17 cellular contexts compared by ENCODE assay signal in genomic region chrX:50168305-50168704, GRCh38. TPM values are rescaled to one million over a fixed set of nuclear protein-coding genes. Genes with fewer than 3 reads are reported as not detected.
DNase-seq lines count a peak whose midpoint lies in the region; ATAC-seq and TF ChIP-seq lines count a peak whose summit lies in the region.
"Had no signal": no experiment of that assay in that cellular context is flagged by ENCODE, and none has a peak within 500 bp of the region (broad histone marks: within the 10 kb centered on the region; RNA-seq: fewer than 3 reads in every experiment).

No MANE protein-coding gene starts in this region.

- H3K14ac ChIP-seq in trophoblast cell (ENCODE audit: low read length), result no peak overlapping the region

- no peak overlapping the region for H2BK5ac ChIP-seq in trophoblast cell (ENCODE audit: low read depth, low read length, poor library complexity)

- H3K27me3 Mint-ChIP-seq in activated CD4-positive, alpha-beta T cell treated with anti-CD3 and anti-CD28 coated beads for 36 hours, result no peaks in the 10 kb centered on the region
- peaks cover 0 to 1% of the 10 kb centered on the region in 2 donors for H3K27me3 Mint-ChIP-seq in CD4-positive, alpha-beta memory T cell
- H3K27me3 Mint-ChIP-seq: activated B cell treated with CpG ODN at 0.5 μM for 24 hours had no signal

- H3K4me2 ChIP-seq in hepatocyte (no peak overlapping the region), trophoblast cell (ENCODE audit: low read length) (no peak overlapping the region)

- H3K4me3 Mint-ChIP-seq in activated CD4-positive, alpha-beta T cell treated with anti-CD3 and anti-CD28 coated beads for 36 hours, result no peak overlapping the region
- no peak overlapping the region for H3K4me3 Mint-ChIP-seq in CD4-positive, alpha-beta memory T cell
- H3K4me3 Mint-ChIP-seq: activated B cell treated with CpG ODN at 0.5 μM for 24 hours had no signal

- H3K23ac ChIP-seq in trophoblast cell (ENCODE audit: low read length), result no peak overlapping the region

- H3K4me1 Mint-ChIP-seq in activated CD4-positive, alpha-beta T cell treated with anti-CD3 and anti-CD28 coated beads for 36 hours, result peaks cover 11% of the 10 kb centered on the region
- H3K4me1 Mint-ChIP-seq in CD4-positive, alpha-beta memory T cell, result peaks cover 0 to 2% (median under 1%) of the 10 kb centered on the region in 4 donors
- H3K4me1 Mint-ChIP-seq: activated B cell treated with CpG ODN at 0.5 μM for 24 hours had no signal

- 76% methylated on average over 6 of the region's 6 CpGs for WGBS in hepatocyte (ENCODE audit: low lambda C conversion rate, missing lambda C conversion rate)
- no CpG with 5 or more reads among the region's 6 CpGs for WGBS in trophoblast cell (ENCODE audit: extremely low coverage, insufficient coverage, insufficient read length)

- no peak overlapping the region for H4K91ac ChIP-seq in trophoblast cell (ENCODE audit: low read depth, low read length)

- CTCF ChIA-PET in activated CD4-positive, alpha-beta T cell treated with anti-CD3 and anti-CD28 coated beads for 36 hours (lab: Charles Lee), result no interaction called here
- CTCF ChIA-PET in CD4-positive, alpha-beta memory T cell (lab: Charles Lee; ENCODE audit: partially characterized antibody), result no interaction called here

- H3K9me3 Mint-ChIP-seq in activated CD4-positive, alpha-beta T cell treated with anti-CD3 and anti-CD28 coated beads for 36 hours (ENCODE audit: low read depth), result no peaks in the 10 kb centered on the region
- H3K9me3 Mint-ChIP-seq in CD4-positive, alpha-beta memory T cell, result peaks cover 0 to 3% (median 0%) of the 10 kb centered on the region in 8 donors
- H3K9me3 Mint-ChIP-seq: activated B cell treated with CpG ODN at 0.5 μM for 24 hours had no signal

- H3K4ac ChIP-seq in trophoblast cell (ENCODE audit: low read depth, low read length), result no peak overlapping the region

- H3K36me3 ChIP-seq in CD4-positive, alpha-beta memory T cell (ENCODE audit: insufficient read depth, low read length), result no peaks in the 10 kb centered on the region
- no peaks in the 10 kb centered on the region for H3K36me3 ChIP-seq in hepatocyte (replicated peaks; ENCODE audit: insufficient read depth, low read depth)
- H3K36me3 ChIP-seq in trophoblast cell (ENCODE audit: control insufficient read depth in 1 of 2, insufficient read depth in 2 of 2, low read length in 2 of 2), result no peaks in the 10 kb centered on the region
- H3K36me3 ChIP-seq: cardiac muscle cell, HAP-1, SJSA1 had no signal

- no peak overlapping the region for H2BK12ac ChIP-seq in trophoblast cell (ENCODE audit: low read length)

- H3K9me3 ChIP-seq in CD4-positive, alpha-beta memory T cell (ENCODE audit: control insufficient read depth in 1 of 2, low read length in 2 of 2), result no peaks in the 10 kb centered on the region
- H3K9me3 ChIP-seq in hepatocyte (ENCODE audit: low read depth) (no peaks in the 10 kb centered on the region), trophoblast cell (ENCODE audit: insufficient read depth, low read depth, low read length) (no peaks in the 10 kb centered on the region)
- H3K9me3 ChIP-seq: Caco-2, HAP-1, SJSA1 had no signal

- H3K9ac ChIP-seq in trophoblast cell (ENCODE audit: low read length), result no peak overlapping the region

- no peak overlapping the region for H4K12ac ChIP-seq in trophoblast cell (ENCODE audit: low read depth, low read length)

- H2AFZ ChIP-seq in hepatocyte, result no peak overlapping the region
- no peak overlapping the region for H2AFZ ChIP-seq in trophoblast cell (ENCODE audit: insufficient read depth, low read length, poor library complexity)

- no peaks in the 10 kb centered on the region for H3K9me2 ChIP-seq in hepatocyte (replicated peaks; ENCODE audit: insufficient read depth)

- no peaks in the 10 kb centered on the region for H3K27me3 ChIP-seq in CD4-positive, alpha-beta memory T cell (ENCODE audit: insufficient read depth, low read length)
- H3K27me3 ChIP-seq in hepatocyte, result no peaks in the 10 kb centered on the region
- H3K27me3 ChIP-seq in trophoblast cell (ENCODE audit: insufficient read depth, low read length), result no peaks in the 10 kb centered on the region
- H3K27me3 ChIP-seq: cardiac muscle cell, SJSA1 had no signal

- no peak overlapping the region for H2BK120ac ChIP-seq in trophoblast cell (ENCODE audit: insufficient read depth, low read length, poor library complexity)

- H3K79me1 ChIP-seq in trophoblast cell (ENCODE audit: low read length), result no peaks in the 10 kb centered on the region

- no peak overlapping the region for H4K8ac ChIP-seq in trophoblast cell (ENCODE audit: low read depth, low read length)

- H4K20me1 ChIP-seq in hepatocyte (ENCODE audit: insufficient read depth, poor library complexity, severe bottlenecking), result no peaks in the 10 kb centered on the region

- H3K79me2 ChIP-seq in hepatocyte, result no peaks in the 10 kb centered on the region
- H3K79me2 ChIP-seq in trophoblast cell (ENCODE audit: control insufficient read depth, insufficient read depth, low read length, poor library complexity), result no peaks in the 10 kb centered on the region

- no peak for DNase-seq in activated CD4-positive, alpha-beta T cell treated with anti-CD3 and anti-CD28 coated beads for 36 hours
- no peak for DNase-seq in activated CD4-positive, alpha-beta T cell treated with anti-CD3 and anti-CD28 coated beads, Interleukin-2, amount 50 U/mL, for 1 hour
- DNase-seq in fibroblast of pulmonary artery (ENCODE audit: low read depth), result peak; percentile 0
- no peak for DNase-seq in CD4-positive, alpha-beta memory T cell
- DNase-seq in hepatocyte (ENCODE audit: low spot score), result no peak
- DNase-seq in trophoblast cell, result no peak
- DNase-seq: activated B cell treated with CpG ODN at 0.5 μM for 24 hours, Caco-2, NCI-H526 treated with DMSO at 0.1 percent for 48 hours, retina had no signal

- H3K27ac Mint-ChIP-seq in activated CD4-positive, alpha-beta T cell treated with anti-CD3 and anti-CD28 coated beads for 36 hours, result no peak overlapping the region
- no peak overlapping the region for H3K27ac Mint-ChIP-seq in CD4-positive, alpha-beta memory T cell
- H3K27ac Mint-ChIP-seq: activated B cell treated with CpG ODN at 0.5 μM for 24 hours had no signal

- H3K4me1 ChIP-seq in CD4-positive, alpha-beta memory T cell (ENCODE audit: insufficient read depth, low read length), result no peaks in the 10 kb centered on the region
- H3K4me1 ChIP-seq in hepatocyte (ENCODE audit: insufficient read depth) (no peaks in the 10 kb centered on the region), trophoblast cell (ENCODE audit: control insufficient read depth in 1 of 2, insufficient read depth in 2 of 2, low read length in 2 of 2) (no peaks in the 10 kb centered on the region)
- H3K4me1 ChIP-seq: Caco-2, SJSA1 had no signal

- TF ChIP-seq CTCF in fibroblast of pulmonary artery (IDR thresholded peaks at IDR 0.05; ENCODE audit: low read length, missing control alignments), result no peak
- no peak for TF ChIP-seq CTCF in hepatocyte (IDR thresholded peaks at IDR 0.05; ENCODE audit: poor library complexity)

- H2AK5ac ChIP-seq in trophoblast cell (ENCODE audit: low read length), result no peak overlapping the region

- no peak overlapping the region for H3K27ac ChIP-seq in CD4-positive, alpha-beta memory T cell (ENCODE audit: low read depth, low read length)
- no peak overlapping the region for H3K27ac ChIP-seq in hepatocyte
- no peak overlapping the region for H3K27ac ChIP-seq in trophoblast cell (ENCODE audit: low read depth, low read length)
- H3K27ac ChIP-seq: 22Rv1, cardiac muscle cell, SJSA1 had no signal

- intact Hi-C loops in activated CD4-positive, alpha-beta T cell treated with anti-CD3 and anti-CD28 coated beads for 36 hours (cut with DNase I, micrococcal nuclease), result no loop called here
- intact Hi-C loops in CD4-positive, alpha-beta memory T cell (cut with micrococcal nuclease), result no loop called here

- peak; percentile 65 for ATAC-seq in activated CD4-positive, alpha-beta T cell treated with anti-CD3 and anti-CD28 coated beads for 36 hours
- ATAC-seq in GM21825 (IDR thresholded peaks at IDR 0.05; ENCODE audit: unreplicated experiment) (peak; percentile 29), HG03520 (IDR thresholded peaks at IDR 0.05; ENCODE audit: unreplicated experiment) (peak; percentile 48)

- no peaks in the 10 kb centered on the region for H3K36me3 Mint-ChIP-seq in activated CD4-positive, alpha-beta T cell treated with anti-CD3 and anti-CD28 coated beads for 36 hours (ENCODE audit: low read depth)
- H3K36me3 Mint-ChIP-seq in CD4-positive, alpha-beta memory T cell, result no peaks in the 10 kb centered on the region

- no peak overlapping the region for H3K4me3 ChIP-seq in fibroblast of pulmonary artery (replicated peaks; ENCODE audit: low read depth, low read length)
- H3K4me3 ChIP-seq in CD4-positive, alpha-beta memory T cell (ENCODE audit: low read length in 2 of 2), result no peak overlapping the region
- no peak overlapping the region for H3K4me3 ChIP-seq in hepatocyte
- no peak overlapping the region for H3K4me3 ChIP-seq in trophoblast cell (ENCODE audit: low read depth, low read length)
- H3K4me3 ChIP-seq: cardiac muscle cell, HAP-1, SJSA1 had no signal

- POLR2A ChIA-PET in activated CD4-positive, alpha-beta T cell treated with anti-CD3 and anti-CD28 coated beads for 36 hours (lab: Charles Lee), result no interaction called here
- POLR2A ChIA-PET in CD4-positive, alpha-beta memory T cell (lab: Charles Lee; ENCODE audit: partially characterized antibody), result no interaction called here

- H3K18ac ChIP-seq in trophoblast cell (ENCODE audit: low read length), result no peak overlapping the region

RNA-seq across cellular contexts. Expression of gene AKAP4, which starts 32.5 kb away (rescaled TPM):
- total RNA-seq in activated CD4-positive, alpha-beta T cell treated with anti-CD3 and anti-CD28 coated beads for 36 hours, result not detected
- total RNA-seq in CD4-positive, alpha-beta memory T cell, result not detected
- not detected for polyA plus RNA-seq in CD4-positive, alpha-beta memory T cell
- total RNA-seq in hepatocyte, result 0.23 TPM in 1 of 2 replicates, not detected in the other
- polyA plus RNA-seq in hepatocyte, result not detected in 2 replicates
- 0.75 and 0.77 TPM in 2 replicates for polyA plus RNA-seq in trophoblast cell (2013)
- total RNA-seq: activated B cell treated with CpG ODN at 0.5 μM for 24 hours, Caco-2, cardiac muscle cell, SJSA1, temporal lobe had no signal
- polyA plus RNA-seq: cardiac muscle cell had no signal

RNA-seq across cellular contexts. Expression of gene CCNB3, which starts 36.3 kb away (rescaled TPM):
- under 1 TPM; 0.25 to 0.43 TPM for total RNA-seq in activated CD4-positive, alpha-beta T cell treated with anti-CD3 and anti-CD28 coated beads for 36 hours
- under 1 TPM; 0.09 to 0.17 TPM for total RNA-seq in CD4-positive, alpha-beta memory T cell
- polyA plus RNA-seq in CD4-positive, alpha-beta memory T cell, result not detected
- total RNA-seq in hepatocyte, result 0.12 and 0.13 TPM in 2 replicates
- polyA plus RNA-seq in hepatocyte, result 0.23 and 0.41 TPM in 2 replicates
- polyA plus RNA-seq in trophoblast cell (2013), result 0.26 and 0.61 TPM in 2 replicates
